ENCODE assay signal across 19 cellular contexts in the genomic region with DNA sequence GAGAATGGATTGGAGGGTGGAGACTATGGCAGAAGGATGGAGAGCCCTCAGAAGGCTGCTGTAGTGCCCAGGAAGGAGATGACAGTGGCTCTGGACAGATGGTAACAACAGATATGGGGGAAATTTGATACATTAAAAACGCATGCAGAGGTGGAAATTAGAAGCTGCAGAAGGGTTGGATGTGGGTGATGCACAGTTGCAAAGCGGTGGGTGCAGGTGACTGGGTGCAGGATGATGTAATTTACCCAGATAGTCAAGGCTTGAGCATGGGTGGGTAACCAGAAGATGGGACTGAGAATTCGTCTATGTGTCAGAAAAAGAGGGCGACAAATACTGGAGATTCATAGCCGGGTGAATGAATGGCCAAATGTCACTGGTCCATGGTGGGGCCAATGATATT.
"Had no signal": no experiment of that assay in that cellular context is flagged by ENCODE, and none has a peak within 500 bp of the region (broad histone marks: within the 10 kb centered on the region; RNA-seq: fewer than 3 reads in every experiment).

No MANE protein-coding gene starts in this region.

- DNase-seq: Karpas-422, KG1, MG63, NCI-H1092, NCI-H1105 treated with DMSO at 0.1 percent for 48 hours, NCI-H1417 treated with DMSO at 0.1 percent for 48 hours, NCI-H146, NCI-H1694 treated with DMSO at 0.1 percent for 48 hours, NCI-H1930, NCI-H2081, NCI-H2107, NCI-H345, NCI-H446 treated with DMSO at 0.1 percent for 48 hours, NCI-H510A treated with DMSO at 0.1 percent for 48 hours, NCI-H69, NCI-H774, SHP77, SK-N-SH, T-helper 1 cell had no signal
